In genomic region chr7:5396999-5397656, GRCh38 we compare ENCODE assay signal across 8 cellular contexts. TPM values are rescaled to one million over a fixed set of nuclear protein-coding genes. Genes with fewer than 3 reads are reported as not detected.
DNase-seq lines count a peak whose midpoint lies in the region; ATAC-seq and TF ChIP-seq lines count a peak whose summit lies in the region.

No MANE protein-coding gene starts in this region.

- H3K36me3 ChIP-seq in gastroesophageal sphincter: peaks cover 0 to 45% of the 10 kb centered on the region in 2 donors
- peaks cover 0 to 18% of the 10 kb centered on the region in 2 donors for H3K36me3 ChIP-seq in gastrocnemius medialis

- 13 to 43% methylated on average over 1 to 3 of the region's 30 CpGs for WGBS in gastroesophageal sphincter (ENCODE audit: low coverage in 1 of 2), 2 donors

- H3K27ac ChIP-seq in gastroesophageal sphincter: peak overlapping the region; percentile 35 to 88 (median 84)
- H3K27ac ChIP-seq in gastrocnemius medialis: peak overlapping the region; percentile 70 to 81 (median 79)

- in situ Hi-C loops in gastrocnemius medialis (cut with MboI; ENCODE audit: low sequenced_read_pairs in 4 of 4): no loop called here

- no peaks in the 10 kb centered on the region for H3K9me3 ChIP-seq in gastroesophageal sphincter
- no peaks in the 10 kb centered on the region for H3K9me3 ChIP-seq in gastrocnemius medialis

- H3K4me1 ChIP-seq in gastroesophageal sphincter (peaks cover 0 to 91% (median 27%) of the 10 kb centered on the region in 3 donors), gastrocnemius medialis (peaks cover 0 to 12% of the 10 kb centered on the region in 2 donors)

- intact Hi-C loops in gastrocnemius medialis (cut with DNase I; ENCODE audit: low total_unique reads): loop anchor here (5.0 kb wide), 1 partner anchor 40 kb away; no protein-coding TSS in a partner anchor

- peak; percentile 84 for DNase-seq in AG09309 (ENCODE audit: low read depth)
- DNase-seq in RPMI8226: peak; percentile 97
- DNase-seq in activated T-helper 9 cell treated with anti-CD3 and anti-CD28 coated beads, Interleukin-2, amount 50 U/mL, for 16 hours (ENCODE audit: low read depth): peak; percentile 82
- DNase-seq in gastrocnemius medialis: peak; percentile 51 to 71
- DNase-seq in hepatic stellate cell (ENCODE audit: low spot score): no peak

- no peaks in the 10 kb centered on the region for H3K27me3 ChIP-seq in gastroesophageal sphincter
- H3K27me3 ChIP-seq in gastrocnemius medialis: no peaks in the 10 kb centered on the region

- peak in 1 of 2 donors; percentile 12 for TF ChIP-seq POLR2A in gastroesophageal sphincter (IDR thresholded peaks at IDR 0.05)
- TF ChIP-seq POLR2A in gastrocnemius medialis (IDR thresholded peaks at IDR 0.05): peak in 1 of 2 donors; percentile 30

- TF ChIP-seq CTCF in AG09309 (IDR thresholded peaks at IDR 0.05; ENCODE audit: control insufficient read depth, insufficient read depth, low read depth, low read length, missing control alignments): no peak
- TF ChIP-seq CTCF in gastroesophageal sphincter (IDR thresholded peaks at IDR 0.05): no peak
- no peak for TF ChIP-seq CTCF in gastrocnemius medialis (IDR thresholded peaks at IDR 0.05 in 4 of 5, conservative IDR thresholded peaks at IDR 0.05 in 1 of 5)

- no peak for TF ChIP-seq EP300 in gastroesophageal sphincter (IDR thresholded peaks at IDR 0.05)

- ATAC-seq in GM19043 (IDR thresholded peaks at IDR 0.05; ENCODE audit: low read depth, unreplicated experiment): peak; percentile 85
- peak; percentile 91 for ATAC-seq in HG03354 (IDR thresholded peaks at IDR 0.05; ENCODE audit: poor library complexity, severe bottlenecking, unreplicated experiment)
- peak; percentile 93 for ATAC-seq in gastroesophageal sphincter
- ATAC-seq in gastrocnemius medialis: peak; percentile 66 to 83

- H3K4me3 ChIP-seq in AG09309 (ENCODE audit: control insufficient read depth, low read depth, low read length) (peak overlapping the region; percentile 47), gastroesophageal sphincter (peak overlapping the region; percentile 12 to 46), gastrocnemius medialis (peak overlapping the region; percentile 32 to 47 (median 42))

RNA-seq across cellular contexts. Expression of gene TNRC18, which starts 26.5 kb away (rescaled TPM):
- 100 to 1,000 TPM in 3 of 4 donors, 10 to 100 TPM in 1; 87.6 to 218 (median 124) TPM for total RNA-seq in gastroesophageal sphincter
- total RNA-seq in gastrocnemius medialis: 10 to 100 TPM in 3 of 4 donors, 1 to 10 TPM in 1; 8.7 to 31.2 (median 20.5) TPM
